Comparison of ENCODE assay signal across 8 cellular contexts in genomic region chr11:69641681-69642548, GRCh38. TPM values are rescaled to one million over a fixed set of nuclear protein-coding genes. Genes with fewer than 3 reads are reported as not detected.
DNase-seq lines count a peak whose midpoint lies in the region; ATAC-seq and TF ChIP-seq lines count a peak whose summit lies in the region.

No MANE protein-coding gene starts in this region.

- POLR2A ChIA-PET in MCF 10A (lab: Yijun Ruan, JAX) = interaction anchor here (0.7 to 3.6 kb wide), 13 partner anchors 24 to 739 kb away, joined by 3 to 32 read pairs (median 5); partner anchors contain the start of genes IGHMBP2 and MRPL21

- H3K27me3 ChIP-seq in cardiac muscle cell (peaks cover 52% of the 10 kb centered on the region), uterus (peaks cover 14 to 33% of the 10 kb centered on the region in 2 donors)

- no peak for ATAC-seq in left cardiac atrium
- ATAC-seq in HG03571 (IDR thresholded peaks at IDR 0.05; ENCODE audit: unreplicated experiment) = no peak

- no peaks in the 10 kb centered on the region for H3K9me3 ChIP-seq in cardiac muscle cell (ENCODE audit: low read depth)
- H3K9me3 ChIP-seq in uterus = no peaks in the 10 kb centered on the region

- H3K4me3 ChIP-seq in cardiac muscle cell (peak overlapping the region; percentile 67), uterus (peak overlapping the region; percentile 49 to 70)

- H3K9me3 Mint-ChIP-seq in MCF 10A (ENCODE audit: unreplicated experiment) = no peaks in the 10 kb centered on the region
- no peaks in the 10 kb centered on the region for H3K9me3 Mint-ChIP-seq in mesothelial cell of epicardium

- peaks cover 9% of the 10 kb centered on the region for H3K4me1 ChIP-seq in cardiac muscle cell (ENCODE audit: low read depth)
- peaks cover 0 to 50% of the 10 kb centered on the region in 2 donors for H3K4me1 ChIP-seq in uterus

- peak overlapping the region; percentile 98 for H3K4me3 Mint-ChIP-seq in MCF 10A (ENCODE audit: unreplicated experiment)
- H3K4me3 Mint-ChIP-seq in mesothelial cell of epicardium = peak overlapping the region; percentile 96

- H3K27ac Mint-ChIP-seq in MCF 10A (ENCODE audit: low read depth, unreplicated experiment) (peak overlapping the region; percentile 89), mesothelial cell of epicardium (peak overlapping the region; percentile 88)

- H3K36me3 ChIP-seq in cardiac muscle cell (no peaks in the 10 kb centered on the region), uterus (no peaks in the 10 kb centered on the region)

- CTCF ChIA-PET in MCF 10A (lab: Yijun Ruan, JAX) = interaction anchor here (0.6 to 4.4 kb wide), 11 partner anchors 21 to 542 kb away, joined by 3 to 87 read pairs (median 5); no protein-coding TSS in a partner anchor

- no TSS peak for BruUV-seq in MCF 10A (replicated peaks; lab: Mats Ljungman, UMichigan)

- intact Hi-C loops in left cardiac atrium (cut with DNase I) = loop anchor here (5.0 kb wide), 2 partner anchors 200 to 350 kb away; partner anchors contain the start of gene MYEOV (in 2 of the 2)
- intact Hi-C loops in MCF 10A (cut with micrococcal nuclease) = loop anchor here (2.0 to 5.0 kb wide), 4 partner anchors 29 to 1385 kb away; no protein-coding TSS in a partner anchor
- intact Hi-C loops in uterus (cut with DNase I; ENCODE audit: low total_unique reads) = loop anchor here (5.0 to 10.0 kb wide), 2 partner anchors 347 to 540 kb away; partner anchors contain the start of gene MYEOV

- no peak overlapping the region for H3K27ac ChIP-seq in cardiac muscle cell
- H3K27ac ChIP-seq in uterus = peak overlapping the region; percentile 56 to 62

- DNase-seq in cardiac muscle cell (ENCODE audit: low read depth in 1 of 2, low spot score in 1 of 2) (peak in 1 of 2 donors; percentile 27), left cardiac atrium (no peak), MCF 10A (ENCODE audit: unreplicated experiment) (peak; percentile 11), mesothelial cell of epicardium (ENCODE audit: low spot score in 2 of 2, unreplicated experiment in 2 of 2) (no peak), uterus (no peak), iPS-NIHi7 (ENCODE audit: extremely low spot score) (no peak), H4 (ENCODE audit: low spot score) (no peak)

- H3K36me3 Mint-ChIP-seq in MCF 10A (ENCODE audit: insufficient read depth, unreplicated experiment) = peaks cover 35% of the 10 kb centered on the region
- no peaks in the 10 kb centered on the region for H3K36me3 Mint-ChIP-seq in mesothelial cell of epicardium

- no peaks in the 10 kb centered on the region for H3K27me3 Mint-ChIP-seq in MCF 10A (ENCODE audit: insufficient read depth, unreplicated experiment)
- H3K27me3 Mint-ChIP-seq in mesothelial cell of epicardium (ENCODE audit: low read depth) = peaks cover 19% of the 10 kb centered on the region

- TF ChIP-seq CTCF in cardiac muscle cell (IDR thresholded peaks at IDR 0.05; ENCODE audit: low read depth, low read length) (no peak), MCF 10A (IDR thresholded peaks at IDR 0.05; ENCODE audit: unreplicated experiment) (no peak), mesothelial cell of epicardium (IDR thresholded peaks at IDR 0.05; ENCODE audit: unreplicated experiment) (no peak), uterus (IDR thresholded peaks at IDR 0.05) (no peak)

- H3K4me1 Mint-ChIP-seq in MCF 10A (ENCODE audit: insufficient read depth, unreplicated experiment) = peaks cover 8% of the 10 kb centered on the region
- peaks cover 37% of the 10 kb centered on the region for H3K4me1 Mint-ChIP-seq in mesothelial cell of epicardium

- TF ChIP-seq POLR2A in uterus (IDR thresholded peaks at IDR 0.05) = no peak

RNA-seq across cellular contexts. Expression of gene CCND1, which starts 1.0 kb away (rescaled TPM):
- 29.2 and 36.5 TPM in 2 replicates for total RNA-seq in cardiac muscle cell
- 20.1 and 41.6 TPM in 2 replicates for polyA plus RNA-seq in cardiac muscle cell
- 100 to 1,000 TPM; 150 to 169 TPM for total RNA-seq in left cardiac atrium
- total RNA-seq in MCF 10A (2022) = 96.6 and 106 TPM in 2 replicates
- 215 to 224 TPM (median 217 TPM) in 3 replicates for total RNA-seq in mesothelial cell of epicardium
- total RNA-seq in uterus = 10 to 100 TPM in 3 of 4 donors, 1 to 10 TPM in 1; 2.9 to 96.5 (median 20.5) TPM
- total RNA-seq in H4 (2014; rRNA removed; shearing (Covaris generic)) = 67.5 and 80.4 TPM in 2 replicates

RNA-seq across cellular contexts. Expression of gene LTO1, which starts 33.2 kb away (rescaled TPM):
- total RNA-seq in cardiac muscle cell (20.2 and 26.2 TPM in 2 replicates), left cardiac atrium (10 to 100 TPM; 10.5 to 12.1 TPM), MCF 10A (2022) (31.5 and 34.2 TPM in 2 replicates), mesothelial cell of epicardium (30.0 to 35.8 TPM (median 31.6 TPM) in 3 replicates), uterus (10 to 100 TPM in 2 of 4 donors, 1 to 10 TPM in 2; 4.1 to 30.7 (median 17.4) TPM)
- polyA plus RNA-seq in cardiac muscle cell = 23.0 and 31.7 TPM in 2 replicates
- total RNA-seq in H4 (2014; rRNA removed; shearing (Covaris generic)) = 3.2 and 8.5 TPM in 2 replicates
